Comparison of ENCODE assay signal across 18 cellular contexts in genomic region chrX:40721489-40722106, GRCh38. TPM values are rescaled to one million over a fixed set of nuclear protein-coding genes. Genes with fewer than 3 reads are reported as not detected.
A peak's percentile ranks its signal among the peaks of the same experiment; 100 is the strongest.
DNase-seq lines count a peak whose midpoint lies in the region; ATAC-seq and TF ChIP-seq lines count a peak whose summit lies in the region.
"Had no signal": no experiment of that assay in that cellular context is flagged by ENCODE, and none has a peak within 500 bp of the region (broad histone marks: within the 10 kb centered on the region; RNA-seq: fewer than 3 reads in every experiment).

No MANE protein-coding gene starts in this region.

- POLR2A ChIA-PET in CD4-positive, alpha-beta memory T cell (lab: Charles Lee; ENCODE audit: partially characterized antibody), result no interaction called here

- H3K27ac ChIP-seq in CD4-positive, alpha-beta memory T cell (ENCODE audit: low read depth, low read length), result no peak overlapping the region

- H3K36me3 Mint-ChIP-seq in CD4-positive, alpha-beta memory T cell, result peaks cover 63 to 75% of the 10 kb centered on the region in 2 donors
- H3K36me3 Mint-ChIP-seq in chondrocyte (ENCODE audit: low read depth), result peaks cover 11% of the 10 kb centered on the region

- H3K36me3 ChIP-seq in CD4-positive, alpha-beta memory T cell (ENCODE audit: insufficient read depth, low read length), result no peaks in the 10 kb centered on the region
- H3K36me3 ChIP-seq: Peyer's patch had no signal

- H3K4me3 ChIP-seq in CD4-positive, alpha-beta memory T cell (ENCODE audit: low read length in 2 of 2), result no peak overlapping the region
- H3K4me3 ChIP-seq: Peyer's patch had no signal

- no peaks in the 10 kb centered on the region for H3K27me3 Mint-ChIP-seq in CD4-positive, alpha-beta memory T cell
- no peaks in the 10 kb centered on the region for H3K27me3 Mint-ChIP-seq in chondrocyte (ENCODE audit: low read depth)
- H3K27me3 Mint-ChIP-seq: B cell; CD4-positive, alpha-beta T cell had no signal

- H3K4me1 ChIP-seq in CD4-positive, alpha-beta memory T cell (ENCODE audit: insufficient read depth, low read length), result no peaks in the 10 kb centered on the region
- H3K4me1 ChIP-seq: Peyer's patch had no signal

- intact Hi-C loops in CD4-positive, alpha-beta memory T cell (cut with micrococcal nuclease), result no loop called here

- DNase-seq in CD4-positive, alpha-beta memory T cell, result no peak
- peak; percentile 23 for DNase-seq in ELF-1 (ENCODE audit: low read depth, low spot score)
- peak; percentile 3 for DNase-seq in NCI-H69 (lab: John Stamatoyannopoulos, UW)
- DNase-seq in islet precursor cell, result peak; percentile 52
- no peak for DNase-seq in chondrocyte (ENCODE audit: low spot score)
- no peak for DNase-seq in glomerular visceral epithelial cell (ENCODE audit: extremely low spot score)
- DNase-seq: CD4-positive, alpha-beta T cell; KG1; NCI-H1092; NCI-H2107; NCI-H345; NCI-H774; SHP77 had no signal

- H3K27ac Mint-ChIP-seq in CD4-positive, alpha-beta memory T cell, result peak overlapping the region in 4 of 7 donors; percentile 5 to 49 (median 14)
- no peak overlapping the region for H3K27ac Mint-ChIP-seq in chondrocyte (ENCODE audit: unreplicated experiment)
- H3K27ac Mint-ChIP-seq: B cell had no signal

- peaks cover 34 to 71% (median 54%) of the 10 kb centered on the region in 4 donors for H3K4me1 Mint-ChIP-seq in CD4-positive, alpha-beta memory T cell
- peaks cover 27% of the 10 kb centered on the region for H3K4me1 Mint-ChIP-seq in chondrocyte (ENCODE audit: low read depth)

- no peaks in the 10 kb centered on the region for H3K9me3 Mint-ChIP-seq in CD4-positive, alpha-beta memory T cell
- H3K9me3 Mint-ChIP-seq in chondrocyte (ENCODE audit: low read depth), result peaks cover 12% of the 10 kb centered on the region
- H3K9me3 Mint-ChIP-seq: CD4-positive, alpha-beta T cell had no signal

- TF ChIP-seq CTCF in chondrocyte (IDR thresholded peaks at IDR 0.05), result no peak

- H3K27me3 ChIP-seq in CD4-positive, alpha-beta memory T cell (ENCODE audit: insufficient read depth, low read length), result no peaks in the 10 kb centered on the region
- H3K27me3 ChIP-seq: Peyer's patch had no signal

- ATAC-seq in GM18861 (IDR thresholded peaks at IDR 0.05; ENCODE audit: unreplicated experiment), result no peak
- ATAC-seq: HCT116, SK-N-SH treated with all-trans-retinoic acid at 6 μM for 48 hours had no signal

- H3K4me3 Mint-ChIP-seq in CD4-positive, alpha-beta memory T cell, result no peak overlapping the region
- H3K4me3 Mint-ChIP-seq in chondrocyte (ENCODE audit: unreplicated experiment), result no peak overlapping the region
- H3K4me3 Mint-ChIP-seq: B cell had no signal

- CTCF ChIA-PET in CD4-positive, alpha-beta memory T cell (lab: Charles Lee; ENCODE audit: partially characterized antibody), result no interaction called here

- no peaks in the 10 kb centered on the region for H3K9me3 ChIP-seq in CD4-positive, alpha-beta memory T cell (ENCODE audit: control insufficient read depth in 1 of 2, low read length in 2 of 2)
- H3K9me3 ChIP-seq: Peyer's patch had no signal

RNA-seq across cellular contexts. Expression of gene MED14, which starts 13.7 kb away (rescaled TPM):
- total RNA-seq in CD4-positive, alpha-beta memory T cell, result 10 to 100 TPM; 37.9 to 39.0 TPM
- polyA plus RNA-seq in CD4-positive, alpha-beta memory T cell, result 10 to 100 TPM in 1 of 2 donors, 1 to 10 TPM in 1; 3.9 to 13.3 TPM
- 53.0 to 69.3 TPM (median 62.9 TPM) in 3 replicates for total RNA-seq in chondrocyte

Comparison
In these comparisons a context has a peak if more than half of its experiments do, and no peak if none do; other contexts are left out.
1. DNase-seq: peak in ELF-1 (single experiment), NCI-H69 (single experiment) and islet precursor cell (single experiment); none in CD4-positive, alpha-beta memory T cell (0 of 5), chondrocyte (single experiment) and glomerular visceral epithelial cell (single experiment).